Comparison of ENCODE assay signal across 32 cellular contexts in the genomic region with DNA sequence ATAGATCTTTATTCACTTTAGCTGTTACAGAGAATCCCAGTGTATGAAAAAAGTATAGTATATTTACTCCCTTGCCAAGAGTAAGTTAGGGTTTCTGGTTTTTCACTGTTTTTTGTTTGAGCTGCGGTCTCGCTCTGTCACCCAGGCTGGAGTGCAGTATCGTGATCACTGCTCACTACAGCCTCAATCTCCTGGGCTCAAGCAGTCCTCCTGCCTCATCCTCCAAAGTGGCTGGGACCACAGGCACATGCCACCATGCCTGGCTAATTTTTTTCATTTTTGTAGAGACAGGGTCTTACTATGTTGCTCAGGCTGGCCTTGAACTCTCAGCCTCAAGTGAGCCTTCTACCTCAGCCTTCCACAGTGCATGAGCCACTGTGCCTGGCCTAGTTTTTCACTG. TPM values are rescaled to one million over a fixed set of nuclear protein-coding genes. Genes with fewer than 3 reads are reported as not detected.
A peak's percentile ranks its signal among the peaks of the same experiment; 100 is the strongest.
DNase-seq lines count a peak whose midpoint lies in the region; ATAC-seq and TF ChIP-seq lines count a peak whose summit lies in the region.
"Had no signal": no experiment of that assay in that cellular context is flagged by ENCODE, and none has a peak within 500 bp of the region (broad histone marks: within the 10 kb centered on the region; RNA-seq: fewer than 3 reads in every experiment).

No MANE protein-coding gene starts in this region.

- H4K20me1 ChIP-seq in BLaER1 treated with 17β-estradiol and CSF1 and Interleukin-3, amounts not matched to agents 10 nM and 100 nM = peaks cover 0 to 50% (median 24%) of the 10 kb centered on the region in 11 experiments; a peak in 11 of 22 replicates
- H4K20me1 ChIP-seq: BLaER1 had no signal

- H3K4me3 ChIP-seq in BLaER1 treated with 17β-estradiol and CSF1 and Interleukin-3, amounts not matched to agents 10 nM and 100 nM = no peak overlapping the region
- H3K4me3 ChIP-seq in fibroblast of villous mesenchyme (ENCODE audit: low read depth, low read length) = peak overlapping the region; percentile 20
- no peak overlapping the region for H3K4me3 ChIP-seq in stomach
- H3K4me3 ChIP-seq: BLaER1, breast epithelium, K562, right lobe of liver, tibial artery had no signal

- no peak overlapping the region for H3K27ac ChIP-seq in BLaER1 treated with 17β-estradiol and CSF1 and Interleukin-3, amounts not matched to agents 10 nM and 100 nM
- peak overlapping the region in 1 of 5 donors; percentile 24 for H3K27ac ChIP-seq in stomach
- H3K27ac ChIP-seq: BLaER1, breast epithelium, left lung, right lobe of liver, RWPE1, tibial artery had no signal

- H3K9me3 Mint-ChIP-seq in WTC11 (no peaks in the 10 kb centered on the region), progenitor cell of endocrine pancreas (ENCODE audit: low read depth) (no peaks in the 10 kb centered on the region)
- H3K9me3 Mint-ChIP-seq: activated T-helper 1 cell treated with anti-CD3 and anti-CD28 coated beads, Interleukin-12 subunit alpha, Interleukin-12 subunit beta, Interleukin-2, Interleukin-4 antibody, amounts not matched to agents 30 ng/mL and 10 ng/mL and 1 ng/mL, durations not matched to agents 14 hours and 24 hours and 36 hours; memory B cell; T-helper 1 cell treated with Interleukin-12 subunit alpha and Interleukin-12 subunit beta and Interleukin-4 antibody, amounts not matched to agents 30 μg/mL and 1 μg/mL, for 36 hours had no signal

- H3K27ac Mint-ChIP-seq in WTC11 = no peak overlapping the region
- peak overlapping the region; percentile 56 for H3K27ac Mint-ChIP-seq in progenitor cell of endocrine pancreas
- H3K27ac Mint-ChIP-seq: activated T-helper 1 cell treated with anti-CD3 and anti-CD28 coated beads, Interleukin-12 subunit alpha, Interleukin-12 subunit beta, Interleukin-2, Interleukin-4 antibody, amounts not matched to agents 30 ng/mL and 10 ng/mL and 1 ng/mL, durations not matched to agents 14 hours and 24 hours and 36 hours; H9; memory B cell; T-helper 1 cell treated with Interleukin-12 subunit alpha and Interleukin-12 subunit beta and Interleukin-4 antibody, amounts not matched to agents 30 μg/mL and 1 μg/mL, for 36 hours had no signal

- H3K4me1 Mint-ChIP-seq in WTC11 (peaks cover 62% of the 10 kb centered on the region), progenitor cell of endocrine pancreas (ENCODE audit: low read depth) (peaks cover 22% of the 10 kb centered on the region)

- H3K36me3 Mint-ChIP-seq in WTC11 (peaks cover 27% of the 10 kb centered on the region), progenitor cell of endocrine pancreas (ENCODE audit: insufficient read depth) (peaks cover 14% of the 10 kb centered on the region)
- H3K36me3 Mint-ChIP-seq: memory B cell had no signal

- H3K27me3 ChIP-seq in BLaER1 treated with 17β-estradiol and CSF1 and Interleukin-3, amounts not matched to agents 10 nM and 100 nM = no peaks in the 10 kb centered on the region
- peaks cover 0 to 13% (median 0%) of the 10 kb centered on the region in 3 donors for H3K27me3 ChIP-seq in stomach
- H3K27me3 ChIP-seq: BLaER1, breast epithelium, right lobe of liver, tibial artery had no signal

- no peaks in the 10 kb centered on the region for H3K27me3 Mint-ChIP-seq in WTC11 (ENCODE audit: low read depth)
- no peaks in the 10 kb centered on the region for H3K27me3 Mint-ChIP-seq in progenitor cell of endocrine pancreas

- TF ChIP-seq CTCF in WTC11 (IDR thresholded peaks at IDR 0.05) (no peak), fibroblast of villous mesenchyme (IDR thresholded peaks at IDR 0.05; ENCODE audit: insufficient read depth, low read depth, low read length) (no peak), progenitor cell of endocrine pancreas (IDR thresholded peaks at IDR 0.05; ENCODE audit: unreplicated experiment) (no peak), stomach (IDR thresholded peaks at IDR 0.05) (no peak)

- H3K36me3 ChIP-seq in BLaER1 treated with 17β-estradiol and CSF1 and Interleukin-3, amounts not matched to agents 10 nM and 100 nM = peaks cover 14 to 42% (median 22%) of the 10 kb centered on the region in 11 experiments
- H3K36me3 ChIP-seq in stomach = peaks cover 0 to 3% (median 0%) of the 10 kb centered on the region in 4 donors
- H3K36me3 ChIP-seq: breast epithelium, left lung, right lobe of liver, tibial artery had no signal

- ATAC-seq in WTC11 = no peak
- no peak for ATAC-seq in HG02759 (IDR thresholded peaks at IDR 0.05; ENCODE audit: unreplicated experiment)
- ATAC-seq in GM18868 (IDR thresholded peaks at IDR 0.05; ENCODE audit: unreplicated experiment) = no peak
- ATAC-seq: activated CD4-positive, CD25-positive, alpha-beta regulatory T cell treated with anti-CD3 and anti-CD28 coated beads, Interleukin-2, amount 50 U/mL, for 24 hours; K562; left lung; right lobe of liver had no signal

- H3K4me1 ChIP-seq in BLaER1 treated with 17β-estradiol and CSF1 and Interleukin-3, amounts not matched to agents 10 nM and 100 nM = peaks cover 35 to 52% (median 39%) of the 10 kb centered on the region in 10 experiments
- peaks cover 6 to 32% (median 28%) of the 10 kb centered on the region in 4 donors for H3K4me1 ChIP-seq in stomach
- H3K4me1 ChIP-seq: breast epithelium, right lobe of liver had no signal

- H3K9me3 ChIP-seq in BLaER1 treated with 17β-estradiol and CSF1 and Interleukin-3, amounts not matched to agents 10 nM and 100 nM (replicated peaks in 1 of 11) = peaks cover 0 to 14% (median 7%) of the 10 kb centered on the region in 11 experiments; a peak in 9 of 22 replicates
- H3K9me3 ChIP-seq in stomach = no peaks in the 10 kb centered on the region
- H3K9me3 ChIP-seq: breast epithelium, left lung, right lobe of liver, tibial artery had no signal

- no peak overlapping the region for H3K9ac ChIP-seq in BLaER1 treated with 17β-estradiol and CSF1 and Interleukin-3, amounts not matched to agents 10 nM and 100 nM
- H3K9ac ChIP-seq: BLaER1 had no signal

- TF ChIP-seq EP300 in stomach (IDR thresholded peaks at IDR 0.05) = no peak

- H3K4me3 Mint-ChIP-seq in WTC11 = peak overlapping the region; percentile 49
- H3K4me3 Mint-ChIP-seq in progenitor cell of endocrine pancreas (ENCODE audit: low read depth) = peak overlapping the region; percentile 60
- H3K4me3 Mint-ChIP-seq: activated T-helper 1 cell treated with anti-CD3 and anti-CD28 coated beads, Interleukin-12 subunit alpha, Interleukin-12 subunit beta, Interleukin-2, Interleukin-4 antibody, amounts not matched to agents 30 ng/mL and 10 ng/mL and 1 ng/mL, durations not matched to agents 14 hours and 24 hours and 36 hours; memory B cell; T-helper 1 cell treated with Interleukin-12 subunit alpha and Interleukin-12 subunit beta and Interleukin-4 antibody, amounts not matched to agents 30 μg/mL and 1 μg/mL, for 36 hours had no signal

- peak overlapping the region in 7 of 11 experiments; percentile 10 to 98 (median 95); a peak in 8 of 22 replicates for H3K4me2 ChIP-seq in BLaER1 treated with 17β-estradiol and CSF1 and Interleukin-3, amounts not matched to agents 10 nM and 100 nM

- POLR2A ChIA-PET in WTC11 (lab: Charles Lee) = no interaction called here

- no peak for TF ChIP-seq POLR2A in stomach (IDR thresholded peaks at IDR 0.05)

- intact Hi-C loops in stomach (cut with DNase I; ENCODE audit: low total_unique reads) = no loop called here

- CTCF ChIA-PET in WTC11 (lab: Charles Lee) = no interaction called here

- 95 to 100% (median 97%) methylated on average over 3 of the region's 3 CpGs for WGBS in stomach, 5 donors

- DNase-seq in WTC11 (ENCODE audit: low spot score) (no peak), fibroblast of villous mesenchyme (ENCODE audit: low read depth) (no peak), progenitor cell of endocrine pancreas (ENCODE audit: low spot score, unreplicated experiment) (no peak), EL (no peak), stomach (no peak)
- DNase-seq: activated CD4-positive, alpha-beta T cell treated with anti-CD3 and anti-CD28 coated beads, Interleukin-2, amount 50 U/mL, for 4 hours; activated CD8-positive, alpha-beta memory T cell treated with anti-CD3 and anti-CD28 coated beads, Interleukin-2, amount 50 U/mL, for 4 hours; activated naive CD4-positive, alpha-beta T cell treated with anti-CD3 and anti-CD28 coated beads, Interleukin-2, amount 50 U/mL, for 16 hours; amniotic stem cell; DMS153; effector CD8-positive, alpha-beta T cell; H9; islet precursor cell; left lung; NCI-H1092 treated with DMSO at 0.1 percent for 48 hours; NCI-H187; NCI-H2171; NCI-H510A; right lobe of liver; stimulated activated CD4-positive, alpha-beta T cell treated with anti-CD3 and anti-CD28 coated beads, Interleukin-4, amount 100 ng/mL, for 1 hour; tibial artery had no signal

TF ChIP-seq in WTC11, 78 proteins besides CTCF, POLR2A, EP300 and RAD21 (continues in another document):
- TF ChIP-seq, protein P1, sequence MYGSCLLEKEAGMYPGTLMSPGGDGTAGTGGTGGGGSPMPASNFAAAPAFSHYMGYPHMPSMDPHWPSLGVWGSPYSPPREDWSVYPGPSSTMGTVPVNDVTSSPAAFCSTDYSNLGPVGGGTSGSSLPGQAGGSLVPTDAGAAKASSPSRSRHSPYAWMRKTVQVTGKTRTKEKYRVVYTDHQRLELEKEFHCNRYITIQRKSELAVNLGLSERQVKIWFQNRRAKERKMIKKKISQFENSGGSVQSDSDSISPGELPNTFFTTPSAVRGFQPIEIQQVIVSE (CRISPR knock-in tag; IDR thresholded peaks at IDR 0.05; ENCODE audit: borderline replicate concordance) = no peak

RNA-seq across cellular contexts. Expression of a gene that starts 3.0 kb away (rescaled TPM):
- total RNA-seq in WTC11 (2021) = 157 to 185 TPM (median 173 TPM) in 3 replicates
- total RNA-seq in fibroblast of villous mesenchyme = 251 and 291 TPM in 2 replicates
- total RNA-seq in progenitor cell of endocrine pancreas = 116 and 121 TPM in 2 replicates
- total RNA-seq in stomach = 10 to 100 TPM; 20.5 to 62.4 (median 41.4) TPM
- 10 to 100 TPM in 2 of 3 donors, 1 to 10 TPM in 1; 5.1 to 20.7 (median 18.8) TPM for polyA plus RNA-seq in stomach
